8 cellular contexts compared by ENCODE assay signal in genomic region chr6:97186416-97186999, GRCh38.
DNase-seq lines count a peak whose midpoint lies in the region; ATAC-seq, FAIRE-seq and TF ChIP-seq lines count a peak whose summit lies in the region.

No MANE protein-coding gene starts in this region.

- no peak overlapping the region for H2AFZ ChIP-seq in parathyroid adenoma

- H3K9me3 ChIP-seq in parathyroid adenoma (ENCODE audit: control insufficient read depth, low read length), result no peaks in the 10 kb centered on the region

- TF ChIP-seq CTCF in fibroblast of villous mesenchyme (IDR thresholded peaks at IDR 0.05; ENCODE audit: insufficient read depth, low read depth, low read length) (peak; percentile 92), parathyroid adenoma (IDR thresholded peaks at IDR 0.05) (peak; percentile 78)

- no peaks in the 10 kb centered on the region for H3K79me2 ChIP-seq in parathyroid adenoma

- no peak for FAIRE-seq in urothelium cell line (lab: Jason Lieb, UNC)

- H3K4me1 ChIP-seq in parathyroid adenoma, result no peaks in the 10 kb centered on the region

- H3K4me3 ChIP-seq in fibroblast of villous mesenchyme (ENCODE audit: low read depth, low read length) (no peak overlapping the region), parathyroid adenoma (ENCODE audit: low read depth, low read length) (no peak overlapping the region)

- H3K36me3 ChIP-seq in parathyroid adenoma (ENCODE audit: control insufficient read depth, insufficient read depth, low read length), result no peaks in the 10 kb centered on the region

- no peaks in the 10 kb centered on the region for H3K27me3 ChIP-seq in parathyroid adenoma (ENCODE audit: control insufficient read depth, insufficient read depth, low read length)

- H3K9ac ChIP-seq in parathyroid adenoma, result no peak overlapping the region

- DNase-seq in ELF-1 (ENCODE audit: low read depth, low spot score) (peak; percentile 38), HT1080 (ENCODE audit: low read depth) (peak; percentile 45), RKO (ENCODE audit: low spot score) (peak; percentile 74), activated T-helper 1 cell treated with Interleukin-2 at 50 U/mL for 16 hours (ENCODE audit: low read depth) (peak; percentile 13), fibroblast of villous mesenchyme (ENCODE audit: low read depth) (peak; percentile 72), urothelium cell line (ENCODE audit: low spot score) (peak; percentile 26)

- H3K4me2 ChIP-seq in parathyroid adenoma (ENCODE audit: low read length), result no peak overlapping the region

- no peak overlapping the region for H3K27ac ChIP-seq in parathyroid adenoma

- ATAC-seq in GM21526 (IDR thresholded peaks at IDR 0.05; ENCODE audit: low FRiP score, unreplicated experiment), result peak; percentile 96

Comparison
In these comparisons a context has a peak if more than half of its experiments do, and no peak if none do; other contexts are left out.
1. DNase-seq: peak in every context shown above with its lines; median percentile 74 in RKO; 72 in fibroblast of villous mesenchyme; 45 in HT1080; 38 in ELF-1; 26 in urothelium cell line; 13 in activated T-helper 1 cell treated with Interleukin-2 at 50 U/mL for 16 hours.